ENCODE assay signal across 13 cellular contexts in genomic region chr4:8504279-8505007, GRCh38.
A peak's percentile ranks its signal among the peaks of the same experiment; 100 is the strongest.
DNase-seq lines count a peak whose midpoint lies in the region; ATAC-seq and TF ChIP-seq lines count a peak whose summit lies in the region.
"Had no signal": no experiment of that assay in that cellular context is flagged by ENCODE, and none has a peak within 500 bp of the region (broad histone marks: within the 10 kb centered on the region; RNA-seq: fewer than 3 reads in every experiment).

No MANE protein-coding gene starts in this region.

- no peak for TF ChIP-seq POLR2A in uterus (IDR thresholded peaks at IDR 0.05)

- no peaks in the 10 kb centered on the region for H3K9me3 ChIP-seq in uterus
- H3K9me3 ChIP-seq: neutrophil had no signal

- ATAC-seq in Right ventricle myocardium inferior, result no peak
- ATAC-seq in Right ventricle myocardium superior (ENCODE audit: poor library complexity), result no peak
- no peak for ATAC-seq in HG03159 (IDR thresholded peaks at IDR 0.05; ENCODE audit: unreplicated experiment)
- no peak for ATAC-seq in HG02852 (IDR thresholded peaks at IDR 0.05; ENCODE audit: unreplicated experiment)

- H3K27ac ChIP-seq in uterus, result peak overlapping the region in 1 of 2 donors; percentile 86
- H3K27ac ChIP-seq: neutrophil had no signal

- H3K27me3 ChIP-seq in uterus, result no peaks in the 10 kb centered on the region
- H3K27me3 ChIP-seq: neutrophil had no signal

- intact Hi-C loops in Right ventricle myocardium inferior (cut with DNase I), result no loop called here
- intact Hi-C loops in Right ventricle myocardium superior (cut with DNase I), result no loop called here
- intact Hi-C loops in uterus (cut with DNase I; ENCODE audit: low total_unique reads), result no loop called here

- peak; percentile 45 for DNase-seq in Right ventricle myocardium inferior (ENCODE audit: missing footprints)
- DNase-seq in Right ventricle myocardium superior, result no peak
- peak; percentile 12 for DNase-seq in NCI-H226
- peak; percentile 14 for DNase-seq in kidney glomerular epithelial cell (lab: John Stamatoyannopoulos, UW)
- DNase-seq in uterus, result peak; percentile 22 to 24
- DNase-seq in DMS114 treated with DMSO at 0.1 percent for 48 hours (lab: John Stamatoyannopoulos, UW; ENCODE audit: unreplicated experiment), result no peak
- DNase-seq: activated CD4-positive, alpha-beta T cell treated with anti-CD3 and anti-CD28 coated beads, Interleukin-2, amount 50 U/mL, for 48 hours; activated gamma-delta T cell treated with Interleukin-2 at 50 U/mL for 16 hours; stimulated activated CD4-positive, alpha-beta T cell treated with anti-CD3 and anti-CD28 coated beads, Interleukin-15, amount 100 ng/mL, for 24 hours; stimulated activated CD8-positive, alpha-beta memory T cell treated with anti-CD3 and anti-CD28 coated beads, Interleukin-4, amount 100 ng/mL, for 48 hours had no signal

- H3K4me1 ChIP-seq in uterus, result peaks cover 6 to 12% of the 10 kb centered on the region in 2 donors

- H3K36me3 ChIP-seq in uterus, result no peaks in the 10 kb centered on the region
- H3K36me3 ChIP-seq: neutrophil had no signal

- no peak overlapping the region for H3K4me3 ChIP-seq in uterus

- no peak for TF ChIP-seq CTCF in uterus (IDR thresholded peaks at IDR 0.05)

Comparison
In these comparisons a context has a peak if more than half of its experiments do, and no peak if none do; other contexts are left out.
1. DNase-seq: peak in Right ventricle myocardium inferior (single experiment), NCI-H226 (single experiment), kidney glomerular epithelial cell (single experiment) and uterus (2 of 2); none in Right ventricle myocardium superior (single experiment) and DMS114 treated with DMSO at 0.1 percent for 48 hours (single experiment).